In the genomic region with DNA sequence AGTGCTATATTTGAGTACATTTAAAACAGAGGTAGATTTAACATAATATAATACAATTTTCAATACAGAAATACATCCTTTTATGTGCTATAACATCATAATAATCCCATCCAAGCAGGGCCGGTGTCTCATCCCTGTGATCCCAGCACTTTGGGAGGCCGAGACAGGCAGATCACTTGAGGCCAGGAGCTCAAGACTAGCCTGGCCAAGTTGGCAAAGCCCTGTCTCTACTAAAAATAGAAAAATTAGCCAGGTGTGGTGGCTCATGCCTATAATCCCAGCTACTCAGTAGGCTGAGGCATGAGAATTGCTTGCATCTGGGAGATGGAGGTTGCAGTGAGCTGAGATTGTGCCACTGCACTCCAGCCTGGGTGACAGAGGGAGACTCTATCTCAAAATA, we compare ENCODE assay signal across 11 cellular contexts. TPM values are rescaled to one million over a fixed set of nuclear protein-coding genes. Genes with fewer than 3 reads are reported as not detected.
"Had no signal": no experiment of that assay in that cellular context is flagged by ENCODE, and none has a peak within 500 bp of the region (broad histone marks: within the 10 kb centered on the region; RNA-seq: fewer than 3 reads in every experiment).

No MANE protein-coding gene starts in this region.

RNA-seq across cellular contexts. Expression of a gene that starts 11.8 kb away (rescaled TPM):
- total RNA-seq: occipital lobe, osteoblast, pulmonary artery endothelial cell, right atrium auricular region, sciatic nerve, smooth muscle cell, suprapubic skin, tibial nerve, vagina had no signal
- polyA plus RNA-seq: naive thymus-derived CD8-positive, alpha-beta T cell; ovary had no signal
